ENCODE assay signal across 13 cellular contexts in genomic region chr2:30965085-30965484, GRCh38.
A peak's percentile ranks its signal among the peaks of the same experiment; 100 is the strongest.
DNase-seq lines count a peak whose midpoint lies in the region; ATAC-seq and TF ChIP-seq lines count a peak whose summit lies in the region.
"Had no signal": no experiment of that assay in that cellular context is flagged by ENCODE, and none has a peak within 500 bp of the region (broad histone marks: within the 10 kb centered on the region; RNA-seq: fewer than 3 reads in every experiment).

No MANE protein-coding gene starts in this region.

- WGBS in neuronal stem cell (ENCODE audit: extremely low coverage in 2 of 2, insufficient read length in 2 of 2, insufficient replicate concordance in 1 of 2), 2 donors: no CpG with 5 or more reads among the region's 8 CpGs

- no peaks in the 10 kb centered on the region for H3K9me3 ChIP-seq in neuronal stem cell (replicated peaks in 1 of 2; ENCODE audit: control insufficient read depth in 2 of 2, insufficient read depth in 1 of 2, low read depth in 1 of 2, low read length in 2 of 2)
- H3K9me3 ChIP-seq in left ventricle myocardium inferior (replicated peaks): no peaks in the 10 kb centered on the region

- H3K9me2 ChIP-seq in GM23338 (ENCODE audit: insufficient read depth): no peaks in the 10 kb centered on the region

- no peaks in the 10 kb centered on the region for H4K20me1 ChIP-seq in GM23338 (replicated peaks; ENCODE audit: insufficient read depth)

- peak overlapping the region; percentile 56; the same call in 1 of the 2 replicates for H3K27ac Mint-ChIP-seq in GM23338
- H3K27ac Mint-ChIP-seq: CD4-positive, alpha-beta memory T cell had no signal

- peak overlapping the region; percentile 55 for H3K18ac ChIP-seq in neuronal stem cell (ENCODE audit: low read length)

- no peak overlapping the region for H3K4me3 Mint-ChIP-seq in GM23338
- H3K4me3 Mint-ChIP-seq: CD4-positive, alpha-beta memory T cell had no signal

- ATAC-seq in GM23338 (no peak), HG02678 (IDR thresholded peaks at IDR 0.05; ENCODE audit: unreplicated experiment) (no peak)

- no peak overlapping the region for H2BK5ac ChIP-seq in neuronal stem cell (ENCODE audit: low read length)

- no peak overlapping the region for H2BK120ac ChIP-seq in neuronal stem cell (ENCODE audit: low read depth, low read length)

- no peak overlapping the region for H3K9ac ChIP-seq in neuronal stem cell (ENCODE audit: low read depth, low read length, poor library complexity)

- H4K8ac ChIP-seq in neuronal stem cell (ENCODE audit: low read depth, low read length): no peak overlapping the region

- H3K36me3 Mint-ChIP-seq in GM23338 (ENCODE audit: low read depth): no peaks in the 10 kb centered on the region
- H3K36me3 Mint-ChIP-seq: CD4-positive, alpha-beta memory T cell had no signal

- no peaks in the 10 kb centered on the region; the same call in 2 of the 3 replicates for H3K4me1 Mint-ChIP-seq in GM23338
- H3K4me1 Mint-ChIP-seq: CD4-positive, alpha-beta memory T cell had no signal

- no peak overlapping the region for H3K4ac ChIP-seq in neuronal stem cell (ENCODE audit: low read length)

- H3K36me3 ChIP-seq in GM23338 (ENCODE audit: insufficient read depth) (no peaks in the 10 kb centered on the region), neuronal stem cell (replicated peaks in 1 of 2; ENCODE audit: control insufficient read depth in 2 of 2, insufficient read depth in 2 of 2, low read length in 2 of 2) (no peaks in the 10 kb centered on the region), left ventricle myocardium inferior (no peaks in the 10 kb centered on the region)

- H2AFZ ChIP-seq in GM23338 (no peak overlapping the region), neuronal stem cell (ENCODE audit: low read length) (no peak overlapping the region)

- no peaks in the 10 kb centered on the region for H3K27me3 ChIP-seq in GM23338 (ENCODE audit: insufficient read depth)
- peaks cover 0 to 14% (median 0%) of the 10 kb centered on the region in 3 experiments for H3K27me3 ChIP-seq in neuronal stem cell (ENCODE audit: control insufficient read depth in 3 of 3, insufficient read depth in 3 of 3, low read depth in 1 of 3, low read length in 3 of 3)
- peaks cover 22% of the 10 kb centered on the region for H3K27me3 ChIP-seq in left ventricle myocardium inferior (ENCODE audit: low read depth)

- H3K79me1 ChIP-seq in neuronal stem cell (ENCODE audit: low read depth, low read length): no peaks in the 10 kb centered on the region

- DNase-seq in GM23338 (ENCODE audit: low spot score) (no peak), NCI-H510A treated with DMSO at 0.1 percent for 48 hours (lab: John Stamatoyannopoulos, UW) (peak; percentile 38), neuronal stem cell (ENCODE audit: low spot score) (no peak), left ventricle myocardium inferior (no peak), NCI-H226 (no peak)
- DNase-seq: Calu3; CD4-positive, alpha-beta memory T cell; DMS53; DMS79 treated with DMSO at 0.1 percent for 48 hours; GF-D8; H7; HCEC 1CT had no signal

- intact Hi-C loops in left ventricle myocardium inferior (cut with micrococcal nuclease): no loop called here

- H2BK12ac ChIP-seq in neuronal stem cell (ENCODE audit: low read length): peak overlapping the region; percentile 8

- H2AK5ac ChIP-seq in neuronal stem cell (ENCODE audit: low read depth, low read length): no peak overlapping the region

- no peaks in the 10 kb centered on the region for H3F3A ChIP-seq in GM23338 (replicated peaks; ENCODE audit: low read depth)

- TF ChIP-seq CTCF in GM23338 (conservative IDR thresholded peaks at IDR 0.05; ENCODE audit: low read depth in 2 of 2): no peak
- no peak for TF ChIP-seq CTCF in left ventricle myocardium inferior (IDR thresholded peaks at IDR 0.05; ENCODE audit: borderline replicate concordance)

- H3K4me3 ChIP-seq in GM23338: no peak overlapping the region
- no peak overlapping the region for H3K4me3 ChIP-seq in neuronal stem cell (ENCODE audit: low read length in 2 of 2)
- no peak overlapping the region for H3K4me3 ChIP-seq in left ventricle myocardium inferior

- no peak overlapping the region for H2BK15ac ChIP-seq in neuronal stem cell (ENCODE audit: low read length)

- no peak overlapping the region for H3K23ac ChIP-seq in neuronal stem cell (ENCODE audit: low read depth, low read length, poor library complexity)

- no peaks in the 10 kb centered on the region for H3K9me3 Mint-ChIP-seq in GM23338
- H3K9me3 Mint-ChIP-seq: CD4-positive, alpha-beta memory T cell had no signal

- H3K79me2 ChIP-seq in GM23338 (replicated peaks; ENCODE audit: insufficient read depth): no peaks in the 10 kb centered on the region

- no peak overlapping the region for H4K91ac ChIP-seq in neuronal stem cell (ENCODE audit: low read depth, low read length, poor library complexity)

- H3K27ac ChIP-seq in GM23338 (ENCODE audit: low read depth) (no peak overlapping the region), neuronal stem cell (replicated peaks; ENCODE audit: low read length) (no peak overlapping the region), left ventricle myocardium inferior (replicated peaks) (no peak overlapping the region)

- H3K27me3 Mint-ChIP-seq in GM23338 (ENCODE audit: insufficient read depth, low read depth, poor library complexity): peaks cover 8% of the 10 kb centered on the region

- H3K14ac ChIP-seq in neuronal stem cell (ENCODE audit: low read length): no peak overlapping the region

- H3K4me1 ChIP-seq in GM23338 (ENCODE audit: insufficient read depth): no peaks in the 10 kb centered on the region
- peaks cover 0 to 4% of the 10 kb centered on the region in 2 donors for H3K4me1 ChIP-seq in neuronal stem cell (ENCODE audit: control insufficient read depth in 2 of 2, insufficient read depth in 1 of 2, low read depth in 1 of 2, low read length in 2 of 2)
- H3K4me1 ChIP-seq in left ventricle myocardium inferior: no peaks in the 10 kb centered on the region

- H3K4me2 ChIP-seq in GM23338 (no peak overlapping the region), neuronal stem cell (ENCODE audit: insufficient read depth, low read length, poor library complexity, severe bottlenecking) (no peak overlapping the region)

TF ChIP-seq in GM23338, 12 proteins besides CTCF, POLR2A, EP300 and RAD21 (continues in another document):
- TF ChIP-seq CREB1 (CRISPR knock-in tag; IDR thresholded peaks at IDR 0.05; ENCODE audit: low read depth): no peak
- TF ChIP-seq ZNF462 (CRISPR knock-in tag; IDR thresholded peaks at IDR 0.05): no peak
- no peak for TF ChIP-seq ZNF114 (CRISPR knock-in tag; IDR thresholded peaks at IDR 0.05)
- no peak for TF ChIP-seq ZNF331 (CRISPR knock-in tag; IDR thresholded peaks at IDR 0.05; ENCODE audit: low read depth)
- TF ChIP-seq EZH2 (IDR thresholded peaks at IDR 0.05; ENCODE audit: low read depth, unreplicated experiment): no peak
- no peak for TF ChIP-seq JUNB (IDR thresholded peaks at IDR 0.05; ENCODE audit: unreplicated experiment)
